In the genomic region with DNA sequence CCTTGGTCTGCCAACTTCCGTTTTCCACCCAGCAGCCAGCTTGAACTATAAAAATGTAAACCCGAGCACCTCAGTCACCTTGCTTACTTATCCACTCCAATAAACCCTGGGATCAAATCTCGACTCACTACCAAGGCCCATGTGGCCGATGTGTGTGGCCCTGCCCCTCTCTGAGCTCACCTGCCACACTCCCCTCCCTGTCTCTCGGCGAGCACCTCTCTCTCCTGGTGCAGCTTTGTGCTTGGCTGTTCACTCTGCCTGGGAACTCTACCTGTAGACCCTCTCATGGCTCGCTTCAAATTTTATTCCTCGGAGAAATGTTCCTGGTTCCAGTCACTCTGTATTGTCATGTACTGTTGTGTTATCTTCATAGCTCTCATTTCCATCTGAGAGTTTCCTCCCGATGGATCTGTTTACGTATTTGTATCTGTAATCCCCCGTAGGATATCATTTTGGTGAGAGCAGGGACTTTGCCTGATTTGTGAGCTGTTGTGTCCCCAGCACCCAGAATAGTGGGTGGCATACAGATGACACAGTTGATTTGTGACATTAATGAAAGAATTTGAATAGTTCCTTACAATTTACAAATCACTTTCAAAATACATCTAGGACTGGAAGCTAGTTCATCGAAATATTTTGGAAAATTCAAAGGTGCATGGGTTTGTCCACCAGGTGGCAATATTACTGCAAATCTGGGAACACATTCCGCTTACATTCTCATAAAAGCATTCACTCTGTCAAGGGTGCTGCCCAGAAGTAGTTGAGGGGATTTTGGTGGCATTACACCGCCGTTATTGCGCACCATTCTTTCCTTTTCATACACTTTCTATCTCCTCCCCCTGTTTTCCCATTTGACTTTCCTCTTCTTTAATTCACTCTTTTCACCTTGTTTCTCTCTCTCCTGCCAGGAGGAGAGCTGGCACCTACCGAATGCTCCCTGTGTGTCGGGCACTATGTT, we compare ENCODE assay signal across 9 cellular contexts.
A peak's percentile ranks its signal among the peaks of the same experiment; 100 is the strongest.
DNase-seq lines count a peak whose midpoint lies in the region; ATAC-seq and TF ChIP-seq lines count a peak whose summit lies in the region.
"Had no signal": no experiment of that assay in that cellular context is flagged by ENCODE, and none has a peak within 500 bp of the region (broad histone marks: within the 10 kb centered on the region; RNA-seq: fewer than 3 reads in every experiment).

No MANE protein-coding gene starts in this region.

- no peaks in the 10 kb centered on the region for H3K9me2 ChIP-seq in OCI-LY7 (ENCODE audit: insufficient read depth, low read length)

- CTCF ChIA-PET in OCI-LY7 (lab: Charles Lee; ENCODE audit: unreplicated experiment) = no interaction called here

- no peak overlapping the region for H4K5ac ChIP-seq in mesendoderm (ENCODE audit: low read length)

- H4K20me1 ChIP-seq in OCI-LY7 (ENCODE audit: insufficient read depth, low read length) = no peaks in the 10 kb centered on the region

- H3K27ac Mint-ChIP-seq in stimulated activated naive CD8-positive, alpha-beta T cell treated with anti-CD3 and anti-CD28 coated beads, Interleukin-15, amount 100 ng/mL, for 72 hours = no peak overlapping the region
- H3K27ac Mint-ChIP-seq: T-helper 1 cell treated with Interleukin-12 subunit alpha and Interleukin-12 subunit beta and Interleukin-4 antibody, amounts not matched to agents 30 μg/mL and 1 μg/mL, for 36 hours had no signal

- H3K4me1 ChIP-seq in OCI-LY7 (ENCODE audit: insufficient read depth, low read length, poor library complexity, severe bottlenecking) (no peaks in the 10 kb centered on the region), mesendoderm (ENCODE audit: control insufficient read depth, low read depth, low read length) (no peaks in the 10 kb centered on the region)

- H3K9me3 ChIP-seq in OCI-LY7 (ENCODE audit: low read length) = no peaks in the 10 kb centered on the region

- no peak overlapping the region for H3K56ac ChIP-seq in mesendoderm (ENCODE audit: low read length)

- H3K4me3 Mint-ChIP-seq in stimulated activated naive CD8-positive, alpha-beta T cell treated with anti-CD3 and anti-CD28 coated beads, Interleukin-15, amount 100 ng/mL, for 72 hours = no peak overlapping the region
- H3K4me3 Mint-ChIP-seq: T-helper 1 cell treated with Interleukin-12 subunit alpha and Interleukin-12 subunit beta and Interleukin-4 antibody, amounts not matched to agents 30 μg/mL and 1 μg/mL, for 36 hours had no signal

- H3K4me3 ChIP-seq in OCI-LY7 (ENCODE audit: low read depth, low read length, poor library complexity, severe bottlenecking) (no peak overlapping the region), mesendoderm (ENCODE audit: low read length) (no peak overlapping the region)

- POLR2A ChIA-PET in OCI-LY7 (lab: Charles Lee) = interaction anchor here (0.6 to 1.1 kb wide), 2 partner anchors 11 to 984 kb away, joined by 3 read pairs; no protein-coding TSS in a partner anchor

- peaks cover 4% of the 10 kb centered on the region for H3K4me1 Mint-ChIP-seq in stimulated activated naive CD8-positive, alpha-beta T cell treated with anti-CD3 and anti-CD28 coated beads, Interleukin-15, amount 100 ng/mL, for 72 hours

- TF ChIP-seq CTCF in OCI-LY7 (conservative IDR thresholded peaks at IDR 0.05; ENCODE audit: low read length) = peak; percentile 83

- H3K18ac ChIP-seq in mesendoderm (ENCODE audit: low read length) = no peak overlapping the region

- H3K27me3 ChIP-seq in mesendoderm (ENCODE audit: insufficient read depth, low read length, poor library complexity) = no peaks in the 10 kb centered on the region

- H3K27ac ChIP-seq in OCI-LY7 (ENCODE audit: low read depth, low read length, poor library complexity, severe bottlenecking) (no peak overlapping the region), mesendoderm (ENCODE audit: low read depth, low read length) (no peak overlapping the region)

- ATAC-seq in stimulated activated naive CD8-positive, alpha-beta T cell treated with anti-CD3 and anti-CD28 coated beads, Interleukin-15, amount 100 ng/mL, for 72 hours = no peak

- H3K79me2 ChIP-seq in OCI-LY7 (ENCODE audit: insufficient read depth, low read depth, low read length) (no peaks in the 10 kb centered on the region), mesendoderm (ENCODE audit: control insufficient read depth, insufficient read depth, low read length) (no peaks in the 10 kb centered on the region)

- WGBS in mesendoderm (ENCODE audit: extremely low coverage, insufficient coverage, low lambda C conversion rate) = no CpG with 5 or more reads among the region's 18 CpGs

- H2BK15ac ChIP-seq in mesendoderm (replicated peaks; ENCODE audit: low read depth) = no peak overlapping the region

- H3K27me3 Mint-ChIP-seq in stimulated activated naive CD8-positive, alpha-beta T cell treated with anti-CD3 and anti-CD28 coated beads, Interleukin-15, amount 100 ng/mL, for 72 hours = peaks cover 8% of the 10 kb centered on the region

- no peak overlapping the region for H2AK5ac ChIP-seq in mesendoderm (ENCODE audit: low read length)

- H3K36me3 ChIP-seq in OCI-LY7 (ENCODE audit: insufficient read depth, low read length) (no peaks in the 10 kb centered on the region), mesendoderm (ENCODE audit: control insufficient read depth, insufficient read depth, low read length) (no peaks in the 10 kb centered on the region)

- DNase-seq in DMS79 treated with DMSO at 0.1 percent for 48 hours (lab: John Stamatoyannopoulos, UW) (peak; percentile 64), HT-29 (ENCODE audit: low spot score) (peak; percentile 82), OCI-LY7 (ENCODE audit: low spot score) (peak; percentile 48), dermis microvascular lymphatic vessel endothelial cell (ENCODE audit: low read depth in 2 of 2) (peak; percentile 68 to 80), mesendoderm (peak; percentile 67), T1000 (lab: John Stamatoyannopoulos, UW) (no peak)
- no peak for DNase-seq in activated effector memory CD4-positive, alpha-beta T cell treated with Interleukin-2 at 50 U/mL for 16 hours
- no peak for DNase-seq in stimulated activated naive CD8-positive, alpha-beta T cell treated with anti-CD3 and anti-CD28 coated beads, Interleukin-15, amount 100 ng/mL, for 72 hours

- intact Hi-C loops in OCI-LY7 (cut with micrococcal nuclease; ENCODE audit: unreplicated experiment) = no loop called here

- H2BK120ac ChIP-seq in mesendoderm (ENCODE audit: low read depth, low read length) = no peak overlapping the region

- H3K23ac ChIP-seq in mesendoderm (ENCODE audit: low read length) = no peak overlapping the region

- no peaks in the 10 kb centered on the region for H3K79me1 ChIP-seq in mesendoderm (ENCODE audit: low read length)

- H3K4ac ChIP-seq in mesendoderm (ENCODE audit: low read depth, low read length) = no peak overlapping the region

- H3K4me2 ChIP-seq in OCI-LY7 (ENCODE audit: low read length) = no peak overlapping the region
- H3K4me2 ChIP-seq in mesendoderm (ENCODE audit: low read length) = no peak overlapping the region

- no TSS peak for BruUV-seq in OCI-LY7 (replicated peaks; lab: Mats Ljungman, UMichigan)

- H4K8ac ChIP-seq in mesendoderm (ENCODE audit: low read depth, low read length) = no peak overlapping the region

- H3K9me3 Mint-ChIP-seq in stimulated activated naive CD8-positive, alpha-beta T cell treated with anti-CD3 and anti-CD28 coated beads, Interleukin-15, amount 100 ng/mL, for 72 hours = no peaks in the 10 kb centered on the region
- H3K9me3 Mint-ChIP-seq: T-helper 1 cell treated with Interleukin-12 subunit alpha and Interleukin-12 subunit beta and Interleukin-4 antibody, amounts not matched to agents 30 μg/mL and 1 μg/mL, for 36 hours had no signal

- no peak overlapping the region for H2BK5ac ChIP-seq in mesendoderm (ENCODE audit: low read length)

- no peak overlapping the region for H2AFZ ChIP-seq in OCI-LY7 (ENCODE audit: low read length)

- no peak overlapping the region for H3K9ac ChIP-seq in mesendoderm (ENCODE audit: low read length)

Comparison
In these comparisons a context has a peak if more than half of its experiments do, and no peak if none do; other contexts are left out.
1. DNase-seq: peak in DMS79 treated with DMSO at 0.1 percent for 48 hours (single experiment), HT-29 (single experiment), OCI-LY7 (single experiment), dermis microvascular lymphatic vessel endothelial cell (2 of 2) and mesendoderm (single experiment); none in activated effector memory CD4-positive, alpha-beta T cell treated with Interleukin-2 at 50 U/mL for 16 hours (single experiment), T1000 (single experiment) and stimulated activated naive CD8-positive, alpha-beta T cell treated with anti-CD3 and anti-CD28 coated beads, Interleukin-15, amount 100 ng/mL, for 72 hours (0 of 2).